In genomic region chr4:168877779-168878491, GRCh38 we compare ENCODE assay signal across 7 cellular contexts.
DNase-seq lines count a peak whose midpoint lies in the region; ATAC-seq and TF ChIP-seq lines count a peak whose summit lies in the region.

No MANE protein-coding gene starts in this region.

- no peak overlapping the region for H3K9ac ChIP-seq in OCI-LY3 (ENCODE audit: low read length)

- H3K79me2 ChIP-seq in OCI-LY3 (ENCODE audit: low read length): no peaks in the 10 kb centered on the region

- ATAC-seq in GM19351 (IDR thresholded peaks at IDR 0.05; ENCODE audit: unreplicated experiment) (peak; percentile 34), GM21723 (IDR thresholded peaks at IDR 0.05; ENCODE audit: unreplicated experiment) (no peak)

- TF ChIP-seq CTCF in OCI-LY3 (IDR thresholded peaks at IDR 0.05; ENCODE audit: low read depth, low read length) (no peak), coronary artery (IDR thresholded peaks at IDR 0.05) (no peak), tibial artery (IDR thresholded peaks at IDR 0.05) (no peak)

- H4K20me1 ChIP-seq in OCI-LY3 (ENCODE audit: insufficient read depth, low read length): peaks cover 38% of the 10 kb centered on the region

- H2AFZ ChIP-seq in OCI-LY3 (ENCODE audit: low read depth, low read length): no peak overlapping the region

- H3K27me3 ChIP-seq in OCI-LY3 (ENCODE audit: low read depth, low read length) (peaks cover 34% of the 10 kb centered on the region), tibial artery (no peaks in the 10 kb centered on the region)

- intact Hi-C loops in tibial artery (cut with DNase I; ENCODE audit: low total_unique reads): no loop called here

- no peak for DNase-seq in coronary artery (ENCODE audit: low spot score)
- peak; percentile 18 for DNase-seq in midbrain (lab: John Stamatoyannopoulos, UW)
- DNase-seq in tibial artery: peak; percentile 56 to 80
- DNase-seq in NCI-H187 treated with DMSO at 0.1 percent for 48 hours (lab: John Stamatoyannopoulos, UW): no peak

- H3K4me3 ChIP-seq in OCI-LY3 (ENCODE audit: low read length) (peak overlapping the region; percentile 54), coronary artery (peak overlapping the region; percentile 74), tibial artery (peak overlapping the region; percentile 46 to 51)

- peaks cover 3% of the 10 kb centered on the region for H3K36me3 ChIP-seq in OCI-LY3 (replicated peaks; ENCODE audit: low read depth, low read length)
- peaks cover 11 to 35% (median 27%) of the 10 kb centered on the region in 3 donors for H3K36me3 ChIP-seq in tibial artery

- H3K4me1 ChIP-seq in OCI-LY3 (ENCODE audit: low read length) (peaks cover 49% of the 10 kb centered on the region), tibial artery (peaks cover 0 to 99% (median 49%) of the 10 kb centered on the region in 4 donors)

- H3K27ac ChIP-seq in OCI-LY3 (ENCODE audit: low read length) (no peak overlapping the region), coronary artery (peak overlapping the region; percentile 91 to 92), tibial artery (peak overlapping the region; percentile 78 to 88)

- H3K4me2 ChIP-seq in OCI-LY3 (ENCODE audit: low read length): peak overlapping the region; percentile 32

- H3K9me3 ChIP-seq in OCI-LY3 (ENCODE audit: insufficient read depth, low read length) (no peaks in the 10 kb centered on the region), tibial artery (no peaks in the 10 kb centered on the region)

Comparison
In these comparisons a context has a peak if more than half of its experiments do, and no peak if none do; other contexts are left out.
1. DNase-seq: peak in midbrain (single experiment) and tibial artery (2 of 2); none in coronary artery (single experiment) and NCI-H187 treated with DMSO at 0.1 percent for 48 hours (single experiment).
2. Peak in every context shown above with its lines, with median percentiles within 50 percentile points of each other: H3K4me3 ChIP-seq.